Comparison of ENCODE assay signal across 23 cellular contexts in genomic region chr1:201785291-201785690, GRCh38.
"Had no signal": no experiment of that assay in that cellular context is flagged by ENCODE, and none has a peak within 500 bp of the region (broad histone marks: within the 10 kb centered on the region; RNA-seq: fewer than 3 reads in every experiment).

No MANE protein-coding gene starts in this region.

- DNase-seq: activated B cell treated with CpG ODN at 0.5 μM for 24 hours; activated CD4-positive, alpha-beta T cell treated with anti-CD3 and anti-CD28 coated beads for 36 hours; activated CD4-positive, alpha-beta T cell treated with anti-CD3 and anti-CD28 coated beads, Interleukin-2, amount 50 U/mL, for 48 hours; activated effector memory CD4-positive, alpha-beta T cell treated with Interleukin-2 at 50 U/mL for 16 hours; activated naive CD4-positive, alpha-beta T cell treated with anti-CD3 and anti-CD28 coated beads for 36 hours; activated naive CD8-positive, alpha-beta T cell treated with anti-CD3 and anti-CD28 coated beads, Interleukin-2, amount 10 ng/mL, durations not matched to agents 7 days and 5 days; activated T-cell treated with anti-CD3 and anti-CD28 coated beads, Interleukin-2, amount 50 U/mL, for 72 hours; amygdala; colonic mucosa; foreskin fibroblast; kidney; natural killer cell; pancreas; right cardiac atrium; stimulated activated CD4-positive, alpha-beta T cell treated with anti-CD3 and anti-CD28 coated beads, Interleukin-12 subunit alpha, Interleukin-12 subunit beta, amount 100 ng/mL, for 4 hours; stimulated activated CD4-positive, alpha-beta T cell treated with anti-CD3 and anti-CD28 coated beads, Interleukin-4, amount 100 ng/mL, for 4 hours; stimulated activated naive CD8-positive, alpha-beta T cell treated with anti-CD3 and anti-CD28 coated beads, Interleukin-15, amount 100 ng/mL, for 72 hours; T1000; transverse colon; uterus had no signal

- H3K4me1 ChIP-seq: colonic mucosa, pancreas, uterus had no signal

- H3K27me3 Mint-ChIP-seq: activated B cell treated with CpG ODN at 0.5 μM for 24 hours; activated CD4-positive, alpha-beta T cell treated with anti-CD3 and anti-CD28 coated beads for 36 hours; activated naive CD8-positive, alpha-beta T cell treated with anti-CD3 and anti-CD28 coated beads, Interleukin-2, amount 10 ng/mL, durations not matched to agents 7 days and 5 days; central memory CD8-positive, alpha-beta T cell; stimulated activated naive CD8-positive, alpha-beta T cell treated with anti-CD3 and anti-CD28 coated beads, Interleukin-15, amount 100 ng/mL, for 72 hours had no signal

- H3K36me3 Mint-ChIP-seq: activated naive CD8-positive, alpha-beta T cell treated with anti-CD3 and anti-CD28 coated beads, Interleukin-2, amount 10 ng/mL, durations not matched to agents 7 days and 5 days; natural killer cell had no signal

- H3K36me3 ChIP-seq: uterus had no signal

- H3K4me3 Mint-ChIP-seq: activated B cell treated with CpG ODN at 0.5 μM for 24 hours; activated CD4-positive, alpha-beta T cell treated with anti-CD3 and anti-CD28 coated beads for 36 hours; activated naive CD4-positive, alpha-beta T cell treated with anti-CD3 and anti-CD28 coated beads for 36 hours; activated naive CD8-positive, alpha-beta T cell treated with anti-CD3 and anti-CD28 coated beads, Interleukin-2, amount 10 ng/mL, durations not matched to agents 7 days and 5 days; activated T-cell treated with anti-CD3 and anti-CD28 coated beads, Interleukin-2, amount 50 U/mL, for 72 hours; central memory CD8-positive, alpha-beta T cell; mesothelial cell of epicardium; natural killer cell; stimulated activated naive CD8-positive, alpha-beta T cell treated with anti-CD3 and anti-CD28 coated beads, Interleukin-15, amount 100 ng/mL, for 72 hours; T-helper 1 cell treated with Interleukin-12 subunit alpha and Interleukin-12 subunit beta and Interleukin-4 antibody, amounts not matched to agents 30 μg/mL and 1 μg/mL, for 36 hours had no signal

- H3K9me3 Mint-ChIP-seq: activated B cell treated with CpG ODN at 0.5 μM for 24 hours; activated naive CD4-positive, alpha-beta T cell treated with anti-CD3 and anti-CD28 coated beads for 36 hours; activated naive CD8-positive, alpha-beta T cell treated with anti-CD3 and anti-CD28 coated beads, Interleukin-2, amount 10 ng/mL, durations not matched to agents 7 days and 5 days; activated T-cell treated with anti-CD3 and anti-CD28 coated beads, Interleukin-2, amount 50 U/mL, for 72 hours; central memory CD8-positive, alpha-beta T cell; mesothelial cell of epicardium; natural killer cell; stimulated activated naive CD8-positive, alpha-beta T cell treated with anti-CD3 and anti-CD28 coated beads, Interleukin-15, amount 100 ng/mL, for 72 hours; T-helper 1 cell treated with Interleukin-12 subunit alpha and Interleukin-12 subunit beta and Interleukin-4 antibody, amounts not matched to agents 30 μg/mL and 1 μg/mL, for 36 hours had no signal

- H3K27ac Mint-ChIP-seq: activated B cell treated with CpG ODN at 0.5 μM for 24 hours; activated CD4-positive, alpha-beta T cell treated with anti-CD3 and anti-CD28 coated beads for 36 hours; activated naive CD4-positive, alpha-beta T cell treated with anti-CD3 and anti-CD28 coated beads for 36 hours; activated naive CD8-positive, alpha-beta T cell treated with anti-CD3 and anti-CD28 coated beads, Interleukin-2, amount 10 ng/mL, durations not matched to agents 7 days and 5 days; activated T-cell treated with anti-CD3 and anti-CD28 coated beads, Interleukin-2, amount 50 U/mL, for 72 hours; mesothelial cell of epicardium; natural killer cell; T-helper 1 cell treated with Interleukin-12 subunit alpha and Interleukin-12 subunit beta and Interleukin-4 antibody, amounts not matched to agents 30 μg/mL and 1 μg/mL, for 36 hours had no signal

- H3K9me3 ChIP-seq: colonic mucosa, pancreas, transverse colon, uterus had no signal

- H3K27me3 ChIP-seq: colonic mucosa, pancreas, transverse colon, uterus had no signal

- H3K4me1 Mint-ChIP-seq: activated B cell treated with CpG ODN at 0.5 μM for 24 hours; activated CD4-positive, alpha-beta T cell treated with anti-CD3 and anti-CD28 coated beads for 36 hours; central memory CD8-positive, alpha-beta T cell; natural killer cell; stimulated activated naive CD8-positive, alpha-beta T cell treated with anti-CD3 and anti-CD28 coated beads, Interleukin-15, amount 100 ng/mL, for 72 hours had no signal

- ATAC-seq: activated CD4-positive, alpha-beta T cell treated with anti-CD3 and anti-CD28 coated beads for 36 hours; activated T-cell treated with anti-CD3 and anti-CD28 coated beads, Interleukin-2, amount 50 U/mL, for 72 hours; natural killer cell; pancreas; right cardiac atrium; stimulated activated naive CD8-positive, alpha-beta T cell treated with anti-CD3 and anti-CD28 coated beads, Interleukin-15, amount 100 ng/mL, for 72 hours had no signal

- H3K27ac ChIP-seq: colonic mucosa, pancreas, transverse colon, uterus had no signal

- H3K4me3 ChIP-seq: colonic mucosa, pancreas, transverse colon, uterus had no signal
